ENCODE assay signal across 12 cellular contexts in genomic region chr4:139028191-139028661, GRCh38. TPM values are rescaled to one million over a fixed set of nuclear protein-coding genes. Genes with fewer than 3 reads are reported as not detected.
DNase-seq lines count a peak whose midpoint lies in the region; ATAC-seq and TF ChIP-seq lines count a peak whose summit lies in the region.
"Had no signal": no experiment of that assay in that cellular context is flagged by ENCODE, and none has a peak within 500 bp of the region (broad histone marks: within the 10 kb centered on the region; RNA-seq: fewer than 3 reads in every experiment).

No MANE protein-coding gene starts in this region.

- peak overlapping the region; percentile 38 to 75 (median 51) for H3K27ac Mint-ChIP-seq in CD14-positive monocyte
- H3K27ac Mint-ChIP-seq in glutamatergic neuron (ENCODE audit: unreplicated experiment) = peak overlapping the region; percentile 52
- H3K27ac Mint-ChIP-seq: activated B cell treated with CpG ODN at 0.5 μM for 24 hours; effector memory CD8-positive, alpha-beta T cell had no signal

- no peak for TF ChIP-seq POLR2A in spleen (IDR thresholded peaks at IDR 0.05)

- H3K4me3 Mint-ChIP-seq in CD14-positive monocyte = no peak overlapping the region
- peak overlapping the region; percentile 2 for H3K4me3 Mint-ChIP-seq in glutamatergic neuron (ENCODE audit: unreplicated experiment)
- H3K4me3 Mint-ChIP-seq: activated B cell treated with CpG ODN at 0.5 μM for 24 hours; effector memory CD8-positive, alpha-beta T cell had no signal

- no peak overlapping the region for H3K4me3 ChIP-seq in spleen

- H3K9me3 Mint-ChIP-seq in CD14-positive monocyte (no peaks in the 10 kb centered on the region), glutamatergic neuron (ENCODE audit: unreplicated experiment) (no peaks in the 10 kb centered on the region)
- H3K9me3 Mint-ChIP-seq: activated B cell treated with CpG ODN at 0.5 μM for 24 hours; effector memory CD8-positive, alpha-beta T cell had no signal

- H3K4me1 Mint-ChIP-seq in CD14-positive monocyte (peaks cover 44% of the 10 kb centered on the region), glutamatergic neuron (ENCODE audit: low read depth, unreplicated experiment) (peaks cover 21% of the 10 kb centered on the region)

- H3K36me3 Mint-ChIP-seq in CD14-positive monocyte (peaks cover 13 to 29% of the 10 kb centered on the region in 2 donors), glutamatergic neuron (ENCODE audit: unreplicated experiment) (no peaks in the 10 kb centered on the region)

- H3K36me3 ChIP-seq in spleen = peaks cover 0 to 12% (median 0%) of the 10 kb centered on the region in 6 donors

- DNase-seq in CD14-positive monocyte (ENCODE audit: low spot score) = no peak
- peak; percentile 68 for DNase-seq in NCI-H69 (lab: John Stamatoyannopoulos, UW)
- DNase-seq in glutamatergic neuron = peak; percentile 33
- peak in 49 of 56 donors; percentile 2 to 82 (median 43) for DNase-seq in nucleus accumbens (lab: John Stamatoyannopoulos, UW)
- DNase-seq in spleen = no peak
- DNase-seq in SKM-1 (lab: John Stamatoyannopoulos, UW; ENCODE audit: unreplicated experiment) = no peak
- DNase-seq: activated B cell treated with CpG ODN at 0.5 μM for 24 hours; activated naive CD4-positive, alpha-beta T cell treated with anti-CD3 and anti-CD28 coated beads, Interleukin-2, amount 50 U/mL, for 16 hours; effector memory CD8-positive, alpha-beta T cell; NCI-H1436 had no signal

- intact Hi-C loops in CD14-positive monocyte (cut with micrococcal nuclease) = loop anchor here in 1 of 2 donors (10.0 kb wide), 1 partner anchor 267 kb away; no protein-coding TSS in a partner anchor
- intact Hi-C loops in spleen (cut with DNase I; ENCODE audit: low total_unique reads) = no loop called here

- H3K9me3 ChIP-seq in spleen = no peaks in the 10 kb centered on the region

- ATAC-seq in GM18907 (IDR thresholded peaks at IDR 0.05; ENCODE audit: unreplicated experiment) = no peak
- no peak for ATAC-seq in GM21367 (IDR thresholded peaks at IDR 0.05; ENCODE audit: unreplicated experiment)
- ATAC-seq: effector memory CD8-positive, alpha-beta T cell had no signal

- TF ChIP-seq CTCF in CD14-positive monocyte (IDR thresholded peaks at IDR 0.05) (no peak), glutamatergic neuron (IDR thresholded peaks at IDR 0.05; ENCODE audit: partially characterized antibody, unreplicated experiment) (no peak), spleen (IDR thresholded peaks at IDR 0.05 in 8 of 11, conservative IDR thresholded peaks at IDR 0.05 in 3 of 11) (no peak)

- no peak overlapping the region for H3K27ac ChIP-seq in spleen

- H3K27me3 Mint-ChIP-seq in CD14-positive monocyte (ENCODE audit: low read depth in 3 of 3) (no peaks in the 10 kb centered on the region), glutamatergic neuron (ENCODE audit: unreplicated experiment) (no peaks in the 10 kb centered on the region)
- H3K27me3 Mint-ChIP-seq: activated B cell treated with CpG ODN at 0.5 μM for 24 hours; effector memory CD8-positive, alpha-beta T cell had no signal

- WGBS in spleen, 5 donors = 83 to 91% (median 88%) methylated on average over 11 of the region's 11 CpGs

- H3K4me1 ChIP-seq in spleen = peaks cover 0 to 52% (median 8%) of the 10 kb centered on the region in 6 donors

- H3K27me3 ChIP-seq in spleen (replicated peaks in 1 of 7) = no peaks in the 10 kb centered on the region

RNA-seq across cellular contexts. Expression of gene NOCT, which starts 12.6 kb away (rescaled TPM):
- under 1 TPM; 0.54 to 0.89 TPM for polyA plus RNA-seq in CD14-positive monocyte
- total RNA-seq in glutamatergic neuron (ENCODE audit: unreplicated experiment) = 39.1 TPM
- 10 to 100 TPM in 1 of 7 donors, 1 to 10 TPM in 6; 2.4 to 12.4 (median 7.0) TPM for total RNA-seq in spleen
- 1 to 10 TPM in 1 of 3 donors, under 1 TPM in 2; 0.37 to 1.6 (median 0.89) TPM for polyA plus RNA-seq in spleen

Comparison
In these comparisons a context has a peak if more than half of its experiments do, and no peak if none do; other contexts are left out.
1. DNase-seq: peak in NCI-H69 (single experiment), glutamatergic neuron (single experiment) and nucleus accumbens (49 of 56); none in CD14-positive monocyte (single experiment), spleen (single experiment) and SKM-1 (single experiment).